26 cellular contexts compared by ENCODE assay signal in the genomic region with DNA sequence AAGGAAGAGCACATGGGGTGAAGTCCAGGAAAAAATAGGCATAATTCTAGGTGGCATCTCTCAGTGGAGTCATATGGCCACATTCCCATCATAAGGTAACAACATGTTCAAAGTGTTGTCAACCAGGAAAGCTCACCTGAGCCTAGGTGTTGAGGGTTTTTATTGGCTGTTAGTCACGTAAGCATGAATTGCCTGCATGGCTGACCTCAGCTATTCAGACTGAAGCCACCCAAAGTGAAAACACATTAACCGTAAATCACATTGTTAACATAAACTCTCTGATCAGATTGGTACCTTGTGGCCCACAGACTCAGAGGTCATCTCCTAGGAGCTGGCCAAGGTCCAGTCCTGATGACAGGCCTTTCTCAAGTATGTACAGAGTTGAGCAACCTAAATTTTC.
"Had no signal": no experiment of that assay in that cellular context is flagged by ENCODE, and none has a peak within 500 bp of the region (broad histone marks: within the 10 kb centered on the region; RNA-seq: fewer than 3 reads in every experiment).

No MANE protein-coding gene starts in this region.

- H3K27me3 ChIP-seq: cardiac muscle cell, foreskin keratinocyte, heart left ventricle, neural progenitor cell, testis, transverse colon had no signal

- H3K4me1 ChIP-seq: foreskin keratinocyte, neural progenitor cell, parathyroid adenoma, testis had no signal

- H3K9me3 ChIP-seq: heart left ventricle, testis, transverse colon had no signal

- H3K36me3 ChIP-seq: cardiac muscle cell, neural progenitor cell, transverse colon had no signal

- H2AFZ ChIP-seq: neural progenitor cell, parathyroid adenoma had no signal

- H3K4me3 ChIP-seq: cardiac muscle cell, heart left ventricle, neural progenitor cell, testis, transverse colon had no signal

- ATAC-seq: effector memory CD8-positive, alpha-beta T cell; foreskin keratinocyte; heart left ventricle; naive thymus-derived CD4-positive, alpha-beta T cell; right cardiac atrium; stimulated activated naive CD8-positive, alpha-beta T cell treated with anti-CD3 and anti-CD28 coated beads, Interleukin-15, Interleukin-2, amounts not matched to agents 100 U/mL and 50 U/mL, for 24 hours; T-helper 17 cell; WTC11 had no signal

- H3K9ac ChIP-seq: neural progenitor cell, parathyroid adenoma had no signal

- H3K27ac ChIP-seq: cardiac muscle cell, foreskin keratinocyte, heart left ventricle, neural progenitor cell, parathyroid adenoma, testis, transverse colon had no signal

- H3K4me2 ChIP-seq: neural progenitor cell had no signal

- DNase-seq: activated CD4-positive, alpha-beta memory T cell treated with anti-CD3 and anti-CD28 coated beads, Interleukin-2, amount 10 ng/mL, durations not matched to agents 7 days and 5 days; activated CD4-positive, alpha-beta T cell treated with anti-CD3 and anti-CD28 coated beads for 1 hour; activated CD4-positive, alpha-beta T cell treated with anti-CD3 and anti-CD28 coated beads, Interleukin-2, amount 10 ng/mL, durations not matched to agents 7 days and 5 days; activated CD8-positive, alpha-beta memory T cell treated with anti-CD3 and anti-CD28 coated beads, Interleukin-2, amount 50 U/mL, for 48 hours; activated gamma-delta T cell; activated naive CD4-positive, alpha-beta T cell treated with anti-CD3 and anti-CD28 coated beads, Interleukin-2, amount 10 ng/mL, durations not matched to agents 7 days and 5 days; activated T-cell treated with anti-CD3 and anti-CD28 coated beads, Interleukin-2, amount 50 U/mL, for 24 hours; amygdala; cerebellar nuclear complex; cortex of kidney; effector memory CD8-positive, alpha-beta T cell; erythroblast; foreskin keratinocyte; heart left ventricle; naive thymus-derived CD4-positive, alpha-beta T cell; occipital lobe; stimulated activated CD4-positive, alpha-beta T cell treated with anti-CD3 and anti-CD28 coated beads, Interleukin-2, amount 100 ng/mL, for 48 hours; stimulated activated naive CD8-positive, alpha-beta T cell treated with anti-CD3 and anti-CD28 coated beads, Interleukin-15, Interleukin-2, amounts not matched to agents 100 U/mL and 50 U/mL, for 24 hours; T-helper 17 cell; testis; transverse colon had no signal
